Comparison of ENCODE assay signal across 11 cellular contexts in genomic region chr15:49185473-49185872, GRCh38. TPM values are rescaled to one million over a fixed set of nuclear protein-coding genes. Genes with fewer than 3 reads are reported as not detected.
DNase-seq lines count a peak whose midpoint lies in the region; ATAC-seq, FAIRE-seq and TF ChIP-seq lines count a peak whose summit lies in the region.
"Had no signal": no experiment of that assay in that cellular context is flagged by ENCODE, and none has a peak within 500 bp of the region (broad histone marks: within the 10 kb centered on the region; RNA-seq: fewer than 3 reads in every experiment).

No MANE protein-coding gene starts in this region.

- FAIRE-seq in GM12891 (lab: Jason Lieb, UNC), result peak; percentile 51

- ATAC-seq in GM19025 (IDR thresholded peaks at IDR 0.05; ENCODE audit: low read depth, unreplicated experiment) (peak; percentile 71), HG02759 (IDR thresholded peaks at IDR 0.05; ENCODE audit: unreplicated experiment) (peak; percentile 77), HG03460 (IDR thresholded peaks at IDR 0.05; ENCODE audit: unreplicated experiment) (peak; percentile 87), SK-N-SH treated with all-trans-retinoic acid at 6 μM for 48 hours (no peak), GM21526 (IDR thresholded peaks at IDR 0.05; ENCODE audit: low FRiP score, unreplicated experiment) (no peak)
- ATAC-seq: left ventricle myocardium superior had no signal

- no peak for DNase-seq in GM12891 (ENCODE audit: insufficient read length, low spot score)
- DNase-seq in occipital lobe (lab: John Stamatoyannopoulos, UW), result no peak
- no peak for DNase-seq in epidermal melanocyte (ENCODE audit: insufficient read length, low spot score)
- DNase-seq: esophagus squamous epithelium, hypothalamus, left ventricle myocardium superior had no signal

- no peak for TF ChIP-seq POLR2A in GM12891 (IDR thresholded peaks at IDR 0.05; ENCODE audit: low read depth, low read length)

TF ChIP-seq in GM12891, 5 proteins besides CTCF, POLR2A, EP300 and RAD21:
- no peak for TF ChIP-seq SPI1 (IDR thresholded peaks at IDR 0.05; ENCODE audit: low read depth, low read length)
- no peak for TF ChIP-seq PAX5 (IDR thresholded peaks at IDR 0.05; ENCODE audit: insufficient read depth, low read length, severe bottlenecking)
- TF ChIP-seq POLR2AphosphoS5 (IDR thresholded peaks at IDR 0.05; ENCODE audit: low read depth, low read length), result no peak
- no peak for TF ChIP-seq TAF1 (IDR thresholded peaks at IDR 0.05; ENCODE audit: low read depth, low read length)
- TF ChIP-seq POU2F2 (IDR thresholded peaks at IDR 0.05; ENCODE audit: low read depth, low read length), result no peak

TF ChIP-seq in SK-N-SH treated with all-trans-retinoic acid at 6 μM for 48 hours, 23 proteins besides CTCF, POLR2A, EP300 and RAD21:
- TF ChIP-seq OSR1 (CRISPR knock-in tag; IDR thresholded peaks at IDR 0.05) (no peak), ZFP3 (CRISPR knock-in tag; IDR thresholded peaks at IDR 0.05) (no peak), BACH2 (CRISPR knock-in tag; IDR thresholded peaks at IDR 0.05; ENCODE audit: borderline replicate concordance) (no peak), ARNTL (CRISPR knock-in tag; IDR thresholded peaks at IDR 0.05; ENCODE audit: borderline replicate concordance, low read depth) (no peak), PPARA (CRISPR knock-in tag; IDR thresholded peaks at IDR 0.05; ENCODE audit: borderline replicate concordance) (no peak), ZNF8 (CRISPR knock-in tag; IDR thresholded peaks at IDR 0.05) (no peak), CREB5 (CRISPR knock-in tag; IDR thresholded peaks at IDR 0.05; ENCODE audit: low read depth) (no peak), CSRNP3 (CRISPR knock-in tag; IDR thresholded peaks at IDR 0.05) (no peak), ISL1 (CRISPR knock-in tag; IDR thresholded peaks at IDR 0.05) (no peak)

RNA-seq across cellular contexts. Expression of gene GALK2, which starts 15.4 kb away (rescaled TPM):
- 11.4 TPM for polyA plus RNA-seq in GM12891 (2012; ENCODE audit: low read depth, missing spikeins)
- total RNA-seq in occipital lobe, result 63.3 TPM

RNA-seq across cellular contexts. Expression of gene COPS2, which starts 30.1 kb away (rescaled TPM):
- 49.3 TPM for polyA plus RNA-seq in GM12891 (2012; ENCODE audit: low read depth, missing spikeins)
- 97.8 TPM for total RNA-seq in occipital lobe

Comparison
In these comparisons a context has a peak if more than half of its experiments do, and no peak if none do; other contexts are left out.
1. ATAC-seq: peak in GM19025 (single experiment), HG02759 (single experiment) and HG03460 (single experiment); none in SK-N-SH treated with all-trans-retinoic acid at 6 μM for 48 hours (single experiment) and GM21526 (single experiment).